In the genomic region with DNA sequence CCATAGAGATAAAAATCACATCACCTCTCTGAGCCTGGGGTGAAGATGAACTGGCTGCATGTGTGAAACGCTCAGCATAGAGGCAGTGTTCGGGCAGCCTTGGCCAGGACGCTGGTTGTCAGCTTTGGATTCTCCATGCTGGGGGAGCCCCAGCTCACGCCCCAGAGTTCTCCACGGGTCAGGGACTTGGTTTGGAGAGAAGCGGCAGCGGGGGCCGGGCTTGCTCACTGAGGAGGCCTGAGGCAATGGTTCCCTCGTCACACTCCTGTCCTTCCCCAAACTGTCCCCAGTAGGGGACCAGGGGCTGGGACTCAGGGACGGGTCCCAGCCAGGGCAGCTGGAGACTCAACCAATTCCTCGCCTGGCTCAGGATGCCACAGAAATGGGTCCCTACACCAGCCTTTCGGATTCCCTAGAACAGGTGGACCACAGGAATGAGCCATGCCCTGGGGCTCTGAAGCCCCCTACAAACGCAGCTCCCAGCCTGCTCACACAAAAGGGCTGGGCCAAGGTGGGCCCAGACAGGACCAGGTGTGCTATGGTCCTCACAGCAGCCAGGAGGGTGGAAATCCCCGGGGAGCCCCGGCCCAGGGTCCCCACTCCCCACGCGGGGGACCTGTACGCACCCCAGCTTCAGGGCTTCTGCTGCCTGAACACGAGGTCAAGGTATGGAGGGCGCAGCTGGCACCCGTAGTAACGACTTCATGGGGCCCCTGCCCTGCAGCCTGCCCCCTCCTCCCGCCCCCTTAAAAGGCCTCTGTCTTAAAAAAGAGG, we compare ENCODE assay signal across 8 cellular contexts. TPM values are rescaled to one million over a fixed set of nuclear protein-coding genes. Genes with fewer than 3 reads are reported as not detected.
DNase-seq lines count a peak whose midpoint lies in the region; ATAC-seq and TF ChIP-seq lines count a peak whose summit lies in the region.

No MANE protein-coding gene starts in this region.

- H3K9me3 Mint-ChIP-seq in chondrocyte (ENCODE audit: low read depth) (no peaks in the 10 kb centered on the region), memory B cell (no peaks in the 10 kb centered on the region)

- H3K27ac ChIP-seq in upper lobe of right lung: peak overlapping the region; percentile 91

- peaks cover 70% of the 10 kb centered on the region for H3K4me1 ChIP-seq in upper lobe of right lung

- intact Hi-C loops in upper lobe of right lung (cut with DNase I): no loop called here

- H3K4me3 Mint-ChIP-seq in chondrocyte (ENCODE audit: unreplicated experiment) (peak overlapping the region; percentile 74), memory B cell (peak overlapping the region; percentile 78)

- H3K36me3 Mint-ChIP-seq in chondrocyte (ENCODE audit: low read depth) (no peaks in the 10 kb centered on the region), memory B cell (no peaks in the 10 kb centered on the region)

- H3K27ac Mint-ChIP-seq in chondrocyte (ENCODE audit: unreplicated experiment): no peak overlapping the region
- peak overlapping the region; percentile 28 for H3K27ac Mint-ChIP-seq in memory B cell

- H3K9me3 ChIP-seq in upper lobe of right lung: no peaks in the 10 kb centered on the region

- H3K4me3 ChIP-seq in upper lobe of right lung: peak overlapping the region; percentile 92

- TF ChIP-seq CTCF in chondrocyte (IDR thresholded peaks at IDR 0.05) (no peak), upper lobe of right lung (IDR thresholded peaks at IDR 0.05) (no peak)

- H3K27me3 ChIP-seq in upper lobe of right lung: no peaks in the 10 kb centered on the region

- peaks cover 11% of the 10 kb centered on the region for H3K36me3 ChIP-seq in upper lobe of right lung

- no peaks in the 10 kb centered on the region for H3K27me3 Mint-ChIP-seq in chondrocyte (ENCODE audit: low read depth)
- H3K27me3 Mint-ChIP-seq in memory B cell: no peaks in the 10 kb centered on the region

- H3K4me1 Mint-ChIP-seq in chondrocyte (ENCODE audit: low read depth): peaks cover 16% of the 10 kb centered on the region
- peaks cover 12% of the 10 kb centered on the region for H3K4me1 Mint-ChIP-seq in memory B cell

- ATAC-seq in memory B cell (ENCODE audit: low read depth): no peak
- ATAC-seq in upper lobe of right lung: no peak
- no peak for ATAC-seq in HG02759 (IDR thresholded peaks at IDR 0.05; ENCODE audit: unreplicated experiment)

- DNase-seq in activated effector memory CD4-positive, alpha-beta T cell treated with anti-CD3 and anti-CD28 coated beads, Interleukin-2, amount 50 U/mL, for 16 hours: peak; percentile 65
- no peak for DNase-seq in activated effector memory CD4-positive, alpha-beta T cell treated with Interleukin-2 at 50 U/mL for 16 hours
- DNase-seq in chondrocyte (ENCODE audit: low spot score) (peak; percentile 79), memory B cell (ENCODE audit: low spot score in 2 of 2) (no peak), upper lobe of right lung (peak; percentile 62), globus pallidus (ENCODE audit: low spot score) (no peak), GOT3 (lab: John Stamatoyannopoulos, UW) (no peak)

RNA-seq across cellular contexts. Expression of a gene that starts 1.4 kb away (rescaled TPM):
- total RNA-seq in chondrocyte (80.3 to 114 TPM (median 82.7 TPM) in 3 replicates), upper lobe of right lung (72.7 TPM)

RNA-seq across cellular contexts. Expression of a gene that starts 18.6 kb away (rescaled TPM):
- 8.6 to 12.5 TPM (median 10.0 TPM) in 3 replicates for total RNA-seq in chondrocyte
- 13.0 TPM for total RNA-seq in upper lobe of right lung

RNA-seq across cellular contexts. Expression of a gene that starts 18.6 kb away (rescaled TPM):
- total RNA-seq in chondrocyte (3.8 to 9.1 TPM (median 5.5 TPM) in 3 replicates), upper lobe of right lung (2.7 TPM)

Comparison
In these comparisons a context has a peak if more than half of its experiments do, and no peak if none do; other contexts are left out.
1. DNase-seq: peak in activated effector memory CD4-positive, alpha-beta T cell treated with anti-CD3 and anti-CD28 coated beads, Interleukin-2, amount 50 U/mL, for 16 hours (single experiment), chondrocyte (single experiment) and upper lobe of right lung (single experiment); none in activated effector memory CD4-positive, alpha-beta T cell treated with Interleukin-2 at 50 U/mL for 16 hours (single experiment), memory B cell (0 of 2), globus pallidus (single experiment) and GOT3 (single experiment).